ENCODE assay signal across 2 cellular contexts in genomic region chr3:187935623-187936156, GRCh38.
TF ChIP-seq lines count a peak whose summit lies in the region.

No MANE protein-coding gene starts in this region.

TF ChIP-seq in GM23338, 12 proteins besides CTCF, POLR2A, EP300 and RAD21 (continued from another document):
- TF ChIP-seq CREB1 (CRISPR knock-in tag; IDR thresholded peaks at IDR 0.05; ENCODE audit: low read depth) (no peak), ZNF462 (CRISPR knock-in tag; IDR thresholded peaks at IDR 0.05) (no peak), POLR2AphosphoS5 (IDR thresholded peaks at IDR 0.05; ENCODE audit: low read depth) (no peak), ZNF114 (CRISPR knock-in tag; IDR thresholded peaks at IDR 0.05) (no peak), STAT1 (IDR thresholded peaks at IDR 0.05; ENCODE audit: unreplicated experiment) (no peak), EZH2 (IDR thresholded peaks at IDR 0.05; ENCODE audit: low read depth, unreplicated experiment) (no peak)
- TF ChIP-seq, protein P1, sequence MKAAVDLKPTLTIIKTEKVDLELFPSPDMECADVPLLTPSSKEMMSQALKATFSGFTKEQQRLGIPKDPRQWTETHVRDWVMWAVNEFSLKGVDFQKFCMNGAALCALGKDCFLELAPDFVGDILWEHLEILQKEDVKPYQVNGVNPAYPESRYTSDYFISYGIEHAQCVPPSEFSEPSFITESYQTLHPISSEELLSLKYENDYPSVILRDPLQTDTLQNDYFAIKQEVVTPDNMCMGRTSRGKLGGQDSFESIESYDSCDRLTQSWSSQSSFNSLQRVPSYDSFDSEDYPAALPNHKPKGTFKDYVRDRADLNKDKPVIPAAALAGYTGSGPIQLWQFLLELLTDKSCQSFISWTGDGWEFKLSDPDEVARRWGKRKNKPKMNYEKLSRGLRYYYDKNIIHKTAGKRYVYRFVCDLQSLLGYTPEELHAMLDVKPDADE (IDR thresholded peaks at IDR 0.05) = no peak

TF ChIP-seq in GM12878, 131 proteins besides CTCF, POLR2A, EP300 and RAD21 (continued from another document and continues in another):
- TF ChIP-seq POU2F2 (IDR thresholded peaks at IDR 0.05; ENCODE audit: borderline replicate concordance, low read depth, low read length) (peak; percentile 35; the same call in 1 of the 3 replicates), NR2C1 (IDR thresholded peaks at IDR 0.05) (no peak), SMC3 (IDR thresholded peaks at IDR 0.05; ENCODE audit: borderline replicate concordance, low read length) (0 out of 2 replicates have a peak, but pooled peaks have one; percentile 12), TCF7 (IDR thresholded peaks at IDR 0.05; ENCODE audit: borderline replicate concordance) (peak; percentile 56; the same call in 1 of the 2 replicates), STAT1 (conservative IDR thresholded peaks at IDR 0.05) (no peak), ZBTB11 (CRISPR knock-in tag; IDR thresholded peaks at IDR 0.05) (no peak), SPI1 (IDR thresholded peaks at IDR 0.05; ENCODE audit: borderline replicate concordance, insufficient read depth, low read depth, low read length) (peak; percentile 99), ESRRA (IDR thresholded peaks at IDR 0.05; ENCODE audit: low read length) (no peak), ATF7 (IDR thresholded peaks at IDR 0.05; ENCODE audit: low read depth) (peak; percentile 73; the same call in 1 of the 2 replicates), JUND (IDR thresholded peaks at IDR 0.05; ENCODE audit: low read depth, low read length) (peak; percentile 51; the same call in 1 of the 2 replicates), MEF2B (IDR thresholded peaks at IDR 0.05; ENCODE audit: partially characterized antibody, poor library complexity, severe bottlenecking) (peak; percentile 61), YY1 (IDR thresholded peaks at IDR 0.05; ENCODE audit: low read depth, low read length) (peak; percentile 5; the same call in 1 of the 2 replicates), CBX5 (IDR thresholded peaks at IDR 0.05; ENCODE audit: low read depth) (peak; percentile 91; the same call in 1 of the 2 replicates), JUNB (IDR thresholded peaks at IDR 0.05) (peak; percentile 92), ASH2L (IDR thresholded peaks at IDR 0.05; ENCODE audit: borderline replicate concordance, low read depth) (no peak), PML (IDR thresholded peaks at IDR 0.05; ENCODE audit: low read length) (peak; percentile 67; the same call in 1 of the 2 replicates), ZNF274 (IDR thresholded peaks at IDR 0.05; ENCODE audit: insufficient read depth, insufficient read length) (no peak), HDAC2 (IDR thresholded peaks at IDR 0.05) (no peak), HDAC6 (IDR thresholded peaks at IDR 0.05; ENCODE audit: unreplicated experiment) (no peak), ZSCAN29 (IDR thresholded peaks at IDR 0.05) (no peak), CBFB (IDR thresholded peaks at IDR 0.05; ENCODE audit: low read depth) (peak; percentile 91), GATAD2B (conservative IDR thresholded peaks at IDR 0.05; ENCODE audit: low read depth) (peak; percentile 93), MEF2A (IDR thresholded peaks at IDR 0.05; ENCODE audit: insufficient read depth, low read depth, low read length) (peak; percentile 89), IKZF2 (IDR thresholded peaks at IDR 0.05) (peak; percentile 96 to 97), LARP7 (IDR thresholded peaks at IDR 0.05) (no peak), TCF12 (IDR thresholded peaks at IDR 0.05; ENCODE audit: low read depth, low read length) (peak; percentile 99), CBX3 (IDR thresholded peaks at IDR 0.05; ENCODE audit: borderline replicate concordance, low read depth) (no peak), SRF (IDR thresholded peaks at IDR 0.05; ENCODE audit: low read depth in 2 of 2, low read length in 2 of 2) (no peak), SMAD1 (IDR thresholded peaks at IDR 0.05; ENCODE audit: low read depth, partially characterized antibody) (no peak), IRF4 (IDR thresholded peaks at IDR 0.05; ENCODE audit: low read depth, low read length) (peak; percentile 87), MLLT1 (IDR thresholded peaks at IDR 0.05) (peak; percentile 79; the same call in 1 of the 2 replicates), TBL1XR1 (IDR thresholded peaks at IDR 0.05; ENCODE audit: low read depth, low read length) (peak; percentile 77; the same call in 1 of the 2 replicates), STAT3 (IDR thresholded peaks at IDR 0.05; ENCODE audit: low read depth, low read length) (0 out of 2 replicates have a peak, but pooled peaks have one; percentile 58), CHD4 (IDR thresholded peaks at IDR 0.05) (no peak), WRNIP1 (IDR thresholded peaks at IDR 0.05; ENCODE audit: borderline replicate concordance, low read depth, low read length) (no peak), KDM1A (IDR thresholded peaks at IDR 0.05; ENCODE audit: borderline replicate concordance) (no peak), SIX5 (IDR thresholded peaks at IDR 0.05; ENCODE audit: low read depth, low read length, severe bottlenecking) (no peak), ELK1 (IDR thresholded peaks at IDR 0.05; ENCODE audit: low read depth, low read length) (peak; percentile 48; the same call in 1 of the 2 replicates), RCOR1 (conservative IDR thresholded peaks at IDR 0.05; ENCODE audit: low read depth, low read length) (peak; percentile 68; the same call in 1 of the 2 replicates), MTA3 (IDR thresholded peaks at IDR 0.05; ENCODE audit: borderline replicate concordance, low read length) (peak; percentile 96), NBN (IDR thresholded peaks at IDR 0.05) (peak; percentile 89), GABPA (IDR thresholded peaks at IDR 0.05; ENCODE audit: low read depth) (peak; percentile 57; the same call in 1 of the 2 replicates), ZNF384 (IDR thresholded peaks at IDR 0.05; ENCODE audit: borderline replicate concordance, low read depth, low read length) (peak; percentile 15; the same call in 1 of the 2 replicates), DPF2 (IDR thresholded peaks at IDR 0.05) (peak; percentile 98), SMARCA5 (IDR thresholded peaks at IDR 0.05) (peak; percentile 48; the same call in 1 of the 2 replicates), EGR1 (IDR thresholded peaks at IDR 0.05; ENCODE audit: borderline replicate concordance in 1 of 2, low read depth in 2 of 2, low read length in 2 of 2) (peak in 1 of 2 experiments; percentile 50; a peak in 1 of 3 replicates)
- TF ChIP-seq, protein P2, sequence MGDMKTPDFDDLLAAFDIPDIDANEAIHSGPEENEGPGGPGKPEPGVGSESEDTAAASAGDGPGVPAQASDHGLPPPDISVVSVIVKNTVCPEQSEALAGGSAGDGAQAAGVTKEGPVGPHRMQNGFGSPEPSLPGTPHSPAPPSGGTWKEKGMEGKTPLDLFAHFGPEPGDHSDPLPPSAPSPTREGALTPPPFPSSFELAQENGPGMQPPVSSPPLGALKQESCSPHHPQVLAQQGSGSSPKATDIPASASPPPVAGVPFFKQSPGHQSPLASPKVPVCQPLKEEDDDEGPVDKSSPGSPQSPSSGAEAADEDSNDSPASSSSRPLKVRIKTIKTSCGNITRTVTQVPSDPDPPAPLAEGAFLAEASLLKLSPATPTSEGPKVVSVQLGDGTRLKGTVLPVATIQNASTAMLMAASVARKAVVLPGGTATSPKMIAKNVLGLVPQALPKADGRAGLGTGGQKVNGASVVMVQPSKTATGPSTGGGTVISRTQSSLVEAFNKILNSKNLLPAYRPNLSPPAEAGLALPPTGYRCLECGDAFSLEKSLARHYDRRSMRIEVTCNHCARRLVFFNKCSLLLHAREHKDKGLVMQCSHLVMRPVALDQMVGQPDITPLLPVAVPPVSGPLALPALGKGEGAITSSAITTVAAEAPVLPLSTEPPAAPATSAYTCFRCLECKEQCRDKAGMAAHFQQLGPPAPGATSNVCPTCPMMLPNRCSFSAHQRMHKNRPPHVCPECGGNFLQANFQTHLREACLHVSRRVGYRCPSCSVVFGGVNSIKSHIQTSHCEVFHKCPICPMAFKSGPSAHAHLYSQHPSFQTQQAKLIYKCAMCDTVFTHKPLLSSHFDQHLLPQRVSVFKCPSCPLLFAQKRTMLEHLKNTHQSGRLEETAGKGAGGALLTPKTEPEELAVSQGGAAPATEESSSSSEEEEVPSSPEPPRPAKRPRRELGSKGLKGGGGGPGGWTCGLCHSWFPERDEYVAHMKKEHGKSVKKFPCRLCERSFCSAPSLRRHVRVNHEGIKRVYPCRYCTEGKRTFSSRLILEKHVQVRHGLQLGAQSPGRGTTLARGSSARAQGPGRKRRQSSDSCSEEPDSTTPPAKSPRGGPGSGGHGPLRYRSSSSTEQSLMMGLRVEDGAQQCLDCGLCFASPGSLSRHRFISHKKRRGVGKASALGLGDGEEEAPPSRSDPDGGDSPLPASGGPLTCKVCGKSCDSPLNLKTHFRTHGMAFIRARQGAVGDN (IDR thresholded peaks at IDR 0.05) = peak; percentile 76; the same call in 1 of the 2 replicates
- TF ChIP-seq, protein P3, sequence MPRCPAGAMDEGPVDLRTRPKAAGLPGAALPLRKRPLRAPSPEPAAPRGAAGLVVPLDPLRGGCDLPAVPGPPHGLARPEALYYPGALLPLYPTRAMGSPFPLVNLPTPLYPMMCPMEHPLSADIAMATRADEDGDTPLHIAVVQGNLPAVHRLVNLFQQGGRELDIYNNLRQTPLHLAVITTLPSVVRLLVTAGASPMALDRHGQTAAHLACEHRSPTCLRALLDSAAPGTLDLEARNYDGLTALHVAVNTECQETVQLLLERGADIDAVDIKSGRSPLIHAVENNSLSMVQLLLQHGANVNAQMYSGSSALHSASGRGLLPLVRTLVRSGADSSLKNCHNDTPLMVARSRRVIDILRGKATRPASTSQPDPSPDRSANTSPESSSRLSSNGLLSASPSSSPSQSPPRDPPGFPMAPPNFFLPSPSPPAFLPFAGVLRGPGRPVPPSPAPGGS (IDR thresholded peaks at IDR 0.05; ENCODE audit: borderline replicate concordance, insufficient read depth, low read depth, low read length, poor library complexity, severe bottlenecking) = peak; percentile 66
- TF ChIP-seq, protein P4, sequence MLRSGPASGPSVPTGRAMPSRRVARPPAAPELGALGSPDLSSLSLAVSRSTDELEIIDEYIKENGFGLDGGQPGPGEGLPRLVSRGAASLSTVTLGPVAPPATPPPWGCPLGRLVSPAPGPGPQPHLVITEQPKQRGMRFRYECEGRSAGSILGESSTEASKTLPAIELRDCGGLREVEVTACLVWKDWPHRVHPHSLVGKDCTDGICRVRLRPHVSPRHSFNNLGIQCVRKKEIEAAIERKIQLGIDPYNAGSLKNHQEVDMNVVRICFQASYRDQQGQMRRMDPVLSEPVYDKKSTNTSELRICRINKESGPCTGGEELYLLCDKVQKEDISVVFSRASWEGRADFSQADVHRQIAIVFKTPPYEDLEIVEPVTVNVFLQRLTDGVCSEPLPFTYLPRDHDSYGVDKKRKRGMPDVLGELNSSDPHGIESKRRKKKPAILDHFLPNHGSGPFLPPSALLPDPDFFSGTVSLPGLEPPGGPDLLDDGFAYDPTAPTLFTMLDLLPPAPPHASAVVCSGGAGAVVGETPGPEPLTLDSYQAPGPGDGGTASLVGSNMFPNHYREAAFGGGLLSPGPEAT (IDR thresholded peaks at IDR 0.05; ENCODE audit: low read depth) = peak; percentile 68; the same call in 1 of the 2 replicates
- TF ChIP-seq, protein P5, sequence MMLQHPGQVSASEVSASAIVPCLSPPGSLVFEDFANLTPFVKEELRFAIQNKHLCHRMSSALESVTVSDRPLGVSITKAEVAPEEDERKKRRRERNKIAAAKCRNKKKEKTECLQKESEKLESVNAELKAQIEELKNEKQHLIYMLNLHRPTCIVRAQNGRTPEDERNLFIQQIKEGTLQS (IDR thresholded peaks at IDR 0.05; ENCODE audit: borderline replicate concordance, extremely low read depth, low read depth, low read length) = no peak
